ENCODE assay signal across 9 cellular contexts in the genomic region with DNA sequence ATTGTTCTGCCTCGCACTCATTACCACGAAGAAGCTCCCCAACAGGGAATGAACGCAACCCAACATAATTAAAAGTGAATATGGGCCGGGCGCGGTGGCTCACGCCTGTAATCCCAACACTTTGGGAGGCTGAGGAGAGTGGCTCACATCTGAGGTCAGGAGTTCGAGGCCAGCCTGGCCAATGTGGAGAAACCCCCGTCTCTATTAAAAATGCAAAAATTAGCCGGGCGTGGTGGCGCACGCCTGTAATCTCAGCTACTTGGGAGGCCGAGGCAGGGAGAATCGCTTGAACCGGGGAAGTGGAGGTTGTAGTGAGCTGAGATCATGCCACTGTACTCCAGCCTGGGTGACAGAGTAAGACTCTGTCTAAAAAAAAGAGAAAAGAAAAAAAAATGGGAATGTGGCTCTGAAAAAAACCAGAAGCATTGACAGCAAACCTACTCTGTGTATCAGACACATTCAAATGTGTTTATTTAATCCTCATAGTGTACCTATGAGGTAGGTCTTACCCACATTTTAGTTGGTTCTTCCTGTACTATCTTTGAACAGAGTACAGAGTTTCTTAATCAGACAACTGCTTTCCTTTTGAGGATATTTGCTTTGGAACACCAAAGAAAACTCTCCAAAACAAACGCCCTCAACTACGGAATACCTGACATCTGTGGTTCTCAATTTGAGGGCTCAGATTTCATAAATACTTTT.
DNase-seq lines count a peak whose midpoint lies in the region; ATAC-seq and TF ChIP-seq lines count a peak whose summit lies in the region.
"Had no signal": no experiment of that assay in that cellular context is flagged by ENCODE, and none has a peak within 500 bp of the region (broad histone marks: within the 10 kb centered on the region; RNA-seq: fewer than 3 reads in every experiment).

No MANE protein-coding gene starts in this region.

- H3K4ac ChIP-seq in mesenchymal stem cell (ENCODE audit: low read depth in 1 of 2, low read length in 2 of 2): peak overlapping the region; percentile 82 to 92

- peak overlapping the region; percentile 86 to 93 for H2BK12ac ChIP-seq in mesenchymal stem cell (ENCODE audit: low read length in 2 of 2)

- H3K9ac ChIP-seq in mesenchymal stem cell (ENCODE audit: low read length): peak overlapping the region; percentile 90

- no peak for DNase-seq in activated naive CD4-positive, alpha-beta T cell treated with anti-CD3 and anti-CD28 coated beads, Interleukin-2, amount 10 ng/mL, durations not matched to agents 7 days and 5 days
- no peak for DNase-seq in activated naive CD4-positive, alpha-beta T cell treated with anti-CD3 and anti-CD28 coated beads, Interleukin-2, amount 50 U/mL, for 16 hours
- no peak for DNase-seq in brain microvascular endothelial cell
- DNase-seq in mesenchymal stem cell: no peak
- no peak for DNase-seq in transverse colon
- DNase-seq in DMS79 treated with DMSO at 0.1 percent for 48 hours (lab: John Stamatoyannopoulos, UW): no peak
- DNase-seq in stimulated activated naive B cell treated with anti-CD40 and anti-IgM and Interleukin-4, amounts not matched to agents 10 μg/mL and 1 μg/mL and 100 μg/mL, for 72 hours: no peak
- DNase-seq: COR-L47 had no signal

- H4K91ac ChIP-seq in mesenchymal stem cell (ENCODE audit: low read length): peak overlapping the region; percentile 95

- no peaks in the 10 kb centered on the region for H3K9me3 Mint-ChIP-seq in activated naive CD4-positive, alpha-beta T cell treated with anti-CD3 and anti-CD28 coated beads, Interleukin-2, amount 10 ng/mL, durations not matched to agents 7 days and 5 days
- no peaks in the 10 kb centered on the region for H3K9me3 Mint-ChIP-seq in stimulated activated naive B cell treated with anti-CD40 and anti-IgM and Interleukin-4, amounts not matched to agents 10 μg/mL and 1 μg/mL and 100 μg/mL, for 72 hours

- peak overlapping the region; percentile 95 for H4K8ac ChIP-seq in mesenchymal stem cell (ENCODE audit: low read length)

- H2BK120ac ChIP-seq in mesenchymal stem cell (ENCODE audit: low read depth, low read length): peak overlapping the region; percentile 71

- in situ Hi-C loops in brain microvascular endothelial cell (cut with HindIII; ENCODE audit: low pct_ligation_motif_present, low sequenced_read_pairs) (no loop called here), transverse colon (cut with MboI; ENCODE audit: low pct_ligation_motif_present in 1 of 4, low pct_unique_long_range_greater_than_20kb in 1 of 4, low sequenced_read_pairs in 3 of 4) (no loop called here)

- H3K36me3 ChIP-seq in brain microvascular endothelial cell (replicated peaks) (no peaks in the 10 kb centered on the region), mesenchymal stem cell (ENCODE audit: control insufficient read depth in 1 of 2, insufficient read depth in 2 of 2, low read depth in 1 of 2, low read length in 2 of 2) (no peaks in the 10 kb centered on the region), transverse colon (no peaks in the 10 kb centered on the region)

- no peak for TF ChIP-seq POLR2A in transverse colon (IDR thresholded peaks at IDR 0.05)

- peak overlapping the region; percentile 96 for H2AK5ac ChIP-seq in mesenchymal stem cell (ENCODE audit: low read length, severe bottlenecking)

- peak overlapping the region; percentile 58 for H3K27ac Mint-ChIP-seq in activated naive CD4-positive, alpha-beta T cell treated with anti-CD3 and anti-CD28 coated beads, Interleukin-2, amount 10 ng/mL, durations not matched to agents 7 days and 5 days
- no peak overlapping the region for H3K27ac Mint-ChIP-seq in stimulated activated naive B cell treated with anti-CD40 and anti-IgM and Interleukin-4, amounts not matched to agents 10 μg/mL and 1 μg/mL and 100 μg/mL, for 72 hours

- no peak for TF ChIP-seq CTCF in brain microvascular endothelial cell (IDR thresholded peaks at IDR 0.05; ENCODE audit: low read depth, low read length, missing control alignments)
- no peak for TF ChIP-seq CTCF in transverse colon (IDR thresholded peaks at IDR 0.05)

- H2AFZ ChIP-seq in mesenchymal stem cell (ENCODE audit: low read depth, low read length): no peak overlapping the region

- H3K27me3 ChIP-seq in brain microvascular endothelial cell (replicated peaks): no peaks in the 10 kb centered on the region
- H3K27me3 ChIP-seq in mesenchymal stem cell (ENCODE audit: control insufficient read depth in 1 of 2, insufficient read depth in 1 of 2, low read length in 2 of 2): no peaks in the 10 kb centered on the region
- H3K27me3 ChIP-seq in transverse colon: no peaks in the 10 kb centered on the region

- H3K9me3 ChIP-seq in mesenchymal stem cell (ENCODE audit: control insufficient read depth, low read length) (no peaks in the 10 kb centered on the region), transverse colon (no peaks in the 10 kb centered on the region)

- H3K27ac ChIP-seq in brain microvascular endothelial cell (peak overlapping the region; percentile 94), mesenchymal stem cell (ENCODE audit: low read length, poor library complexity, severe bottlenecking) (peak overlapping the region; percentile 99), transverse colon (peak overlapping the region; percentile 90 to 94 (median 92))

- peak overlapping the region; percentile 77 to 97 for H3K18ac ChIP-seq in mesenchymal stem cell (ENCODE audit: low read depth in 1 of 2, low read length in 2 of 2)

- H3K4me2 ChIP-seq in mesenchymal stem cell (ENCODE audit: low read length, poor library complexity, severe bottlenecking): peak overlapping the region; percentile 64

- TF ChIP-seq EP300 in transverse colon (IDR thresholded peaks at IDR 0.05; ENCODE audit: low read depth): no peak

- no peaks in the 10 kb centered on the region for H3K36me3 Mint-ChIP-seq in activated naive CD4-positive, alpha-beta T cell treated with anti-CD3 and anti-CD28 coated beads, Interleukin-2, amount 10 ng/mL, durations not matched to agents 7 days and 5 days
- no peaks in the 10 kb centered on the region for H3K36me3 Mint-ChIP-seq in stimulated activated naive B cell treated with anti-CD40 and anti-IgM and Interleukin-4, amounts not matched to agents 10 μg/mL and 1 μg/mL and 100 μg/mL, for 72 hours

- H3K4me3 Mint-ChIP-seq in activated naive CD4-positive, alpha-beta T cell treated with anti-CD3 and anti-CD28 coated beads, Interleukin-2, amount 10 ng/mL, durations not matched to agents 7 days and 5 days: no peak overlapping the region
- H3K4me3 Mint-ChIP-seq in stimulated activated naive B cell treated with anti-CD40 and anti-IgM and Interleukin-4, amounts not matched to agents 10 μg/mL and 1 μg/mL and 100 μg/mL, for 72 hours: no peak overlapping the region

- no peak overlapping the region for H3K14ac ChIP-seq in mesenchymal stem cell (ENCODE audit: low read length in 2 of 2)

- no peak for ATAC-seq in stimulated activated naive B cell treated with anti-CD40 and anti-IgM and Interleukin-4, amounts not matched to agents 10 μg/mL and 1 μg/mL and 100 μg/mL, for 72 hours (replicated peaks)
- ATAC-seq in GM21723 (IDR thresholded peaks at IDR 0.05; ENCODE audit: unreplicated experiment): no peak

- CTCF ChIA-PET in activated naive CD4-positive, alpha-beta T cell treated with anti-CD3 and anti-CD28 coated beads, Interleukin-2, amount 10 ng/mL, durations not matched to agents 7 days and 5 days (lab: Charles Lee): interaction anchor here (0.6 to 1.9 kb wide), 7 partner anchors 14 to 435 kb away, joined by 3 to 8 read pairs (median 4); no protein-coding TSS in a partner anchor

- intact Hi-C loops in transverse colon (cut with DNase I; ENCODE audit: low total_unique reads): no loop called here

- H3K4me1 Mint-ChIP-seq in activated naive CD4-positive, alpha-beta T cell treated with anti-CD3 and anti-CD28 coated beads, Interleukin-2, amount 10 ng/mL, durations not matched to agents 7 days and 5 days: no peaks in the 10 kb centered on the region
- no peaks in the 10 kb centered on the region for H3K4me1 Mint-ChIP-seq in stimulated activated naive B cell treated with anti-CD40 and anti-IgM and Interleukin-4, amounts not matched to agents 10 μg/mL and 1 μg/mL and 100 μg/mL, for 72 hours

- no peak overlapping the region for H3K4me3 ChIP-seq in brain microvascular endothelial cell (ENCODE audit: low read depth, low read length)
- peak overlapping the region in 1 of 2 experiments; percentile 74 for H3K4me3 ChIP-seq in mesenchymal stem cell (ENCODE audit: insufficient read depth in 1 of 2, low read depth in 1 of 2, low read length in 2 of 2)
- H3K4me3 ChIP-seq in transverse colon: peak overlapping the region in 2 of 4 donors; percentile 37 to 56

- H3K4me1 ChIP-seq in mesenchymal stem cell (ENCODE audit: control insufficient read depth, insufficient read depth, low read depth, low read length) (peaks cover 9% of the 10 kb centered on the region), transverse colon (peaks cover 18 to 35% (median 25%) of the 10 kb centered on the region in 4 donors)

- H2BK15ac ChIP-seq in mesenchymal stem cell (ENCODE audit: low read depth, poor library complexity, severe bottlenecking): peak overlapping the region; percentile 87

- WGBS in mesenchymal stem cell: 99% methylated on average over 16 of the region's 18 CpGs
- WGBS in transverse colon (ENCODE audit: low coverage in 1 of 2), 2 donors: 64 to 89% methylated on average over 2 to 18 of the region's 18 CpGs

- H2BK5ac ChIP-seq in mesenchymal stem cell (ENCODE audit: low read depth, low read length, poor library complexity, severe bottlenecking): peak overlapping the region; percentile 80

- H3K27me3 Mint-ChIP-seq in activated naive CD4-positive, alpha-beta T cell treated with anti-CD3 and anti-CD28 coated beads, Interleukin-2, amount 10 ng/mL, durations not matched to agents 7 days and 5 days: peaks cover under 1% of the 10 kb centered on the region
- H3K27me3 Mint-ChIP-seq in stimulated activated naive B cell treated with anti-CD40 and anti-IgM and Interleukin-4, amounts not matched to agents 10 μg/mL and 1 μg/mL and 100 μg/mL, for 72 hours: no peaks in the 10 kb centered on the region

- H3K23ac ChIP-seq in mesenchymal stem cell (ENCODE audit: low read length in 2 of 2): no peak overlapping the region

- no peaks in the 10 kb centered on the region for H3K79me1 ChIP-seq in mesenchymal stem cell (replicated peaks; ENCODE audit: low read length, poor library complexity, severe bottlenecking)
